ENCODE assay signal across 13 cellular contexts in the genomic region with DNA sequence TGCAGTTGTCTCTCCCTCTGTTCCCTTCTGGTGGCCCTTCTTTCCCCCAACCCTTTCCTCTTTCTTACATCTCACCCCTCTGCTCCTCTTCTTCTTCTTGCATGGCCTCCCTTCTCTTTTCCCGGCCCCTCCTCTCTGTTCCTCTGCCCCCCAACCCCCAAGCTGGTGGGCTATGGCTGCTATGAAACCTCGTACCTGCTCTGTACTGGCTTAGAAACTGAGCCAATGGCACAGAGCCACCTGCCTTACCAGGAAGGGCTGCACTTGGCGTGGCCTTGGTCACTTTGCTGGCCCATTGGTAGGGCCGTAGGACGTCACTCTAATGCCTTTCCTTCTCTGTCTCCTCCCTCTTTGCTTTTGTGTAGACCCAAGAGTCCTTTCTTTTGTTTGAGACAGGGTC.
DNase-seq lines count a peak whose midpoint lies in the region; ATAC-seq and TF ChIP-seq lines count a peak whose summit lies in the region.
"Had no signal": no experiment of that assay in that cellular context is flagged by ENCODE, and none has a peak within 500 bp of the region (broad histone marks: within the 10 kb centered on the region; RNA-seq: fewer than 3 reads in every experiment).

No MANE protein-coding gene starts in this region.

- peaks cover 38% of the 10 kb centered on the region for H3K36me3 Mint-ChIP-seq in MCF 10A (ENCODE audit: insufficient read depth, unreplicated experiment)
- peaks cover 58% of the 10 kb centered on the region for H3K36me3 Mint-ChIP-seq in activated T-helper 2 cell treated with anti-CD3 and anti-CD28 coated beads, Interferon-gamma antibody, Interleukin-2, Interleukin-4, amounts not matched to agents 10 μg/mL and 5 μg/mL and 100 μg/mL, durations not matched to agents 14 hours and 24 hours and 36 hours (ENCODE audit: low read depth)
- peaks cover 0 to 24% (median 10%) of the 10 kb centered on the region in 3 donors for H3K36me3 Mint-ChIP-seq in naive thymus-derived CD8-positive, alpha-beta T cell

- peak overlapping the region; percentile 80 for H3K27ac Mint-ChIP-seq in MCF 10A (ENCODE audit: low read depth, unreplicated experiment)
- H3K27ac Mint-ChIP-seq in activated T-helper 2 cell treated with anti-CD3 and anti-CD28 coated beads, Interferon-gamma antibody, Interleukin-2, Interleukin-4, amounts not matched to agents 10 μg/mL and 5 μg/mL and 100 μg/mL, durations not matched to agents 14 hours and 24 hours and 36 hours: peak overlapping the region; percentile 87
- H3K27ac Mint-ChIP-seq in naive thymus-derived CD8-positive, alpha-beta T cell: peak overlapping the region; percentile 54 to 91 (median 82)

- TF ChIP-seq CTCF in MCF 10A (IDR thresholded peaks at IDR 0.05; ENCODE audit: unreplicated experiment) (no peak), mammary epithelial cell (conservative IDR thresholded peaks at IDR 0.05 in 1 of 2, IDR thresholded peaks at IDR 0.05 in 1 of 2; ENCODE audit: extremely low read depth in 1 of 2, insufficient read depth in 1 of 2, low read depth in 1 of 2, low read length in 2 of 2) (no peak), uterus (IDR thresholded peaks at IDR 0.05) (no peak)

- peaks cover 28% of the 10 kb centered on the region for H3K4me1 Mint-ChIP-seq in MCF 10A (ENCODE audit: insufficient read depth, unreplicated experiment)
- peaks cover 56% of the 10 kb centered on the region for H3K4me1 Mint-ChIP-seq in activated T-helper 2 cell treated with anti-CD3 and anti-CD28 coated beads, Interferon-gamma antibody, Interleukin-2, Interleukin-4, amounts not matched to agents 10 μg/mL and 5 μg/mL and 100 μg/mL, durations not matched to agents 14 hours and 24 hours and 36 hours (ENCODE audit: low read depth)
- H3K4me1 Mint-ChIP-seq in naive thymus-derived CD8-positive, alpha-beta T cell: peaks cover 40 to 82% (median 77%) of the 10 kb centered on the region in 4 donors

- 100% methylated on average over 4 of the region's 5 CpGs for WGBS in mammary epithelial cell (ENCODE audit: low coverage, missing lambda C conversion rate)

- H4K20me1 ChIP-seq in mammary epithelial cell (ENCODE audit: insufficient read depth, low read length): peaks cover 24% of the 10 kb centered on the region

- no peaks in the 10 kb centered on the region for H3K9me3 Mint-ChIP-seq in MCF 10A (ENCODE audit: unreplicated experiment)
- no peaks in the 10 kb centered on the region for H3K9me3 Mint-ChIP-seq in activated T-helper 2 cell treated with anti-CD3 and anti-CD28 coated beads, Interferon-gamma antibody, Interleukin-2, Interleukin-4, amounts not matched to agents 10 μg/mL and 5 μg/mL and 100 μg/mL, durations not matched to agents 14 hours and 24 hours and 36 hours
- no peaks in the 10 kb centered on the region for H3K9me3 Mint-ChIP-seq in naive thymus-derived CD8-positive, alpha-beta T cell

- CTCF ChIA-PET in MCF 10A (lab: Yijun Ruan, JAX): interaction anchor here (0.9 to 1.8 kb wide), 2 partner anchors 39 to 68 kb away, joined by 4 to 5 read pairs; no protein-coding TSS in a partner anchor
- CTCF ChIA-PET in mammary epithelial cell (lab: Charles Lee; ENCODE audit: low non-redundant PET): no interaction called here

- no peak overlapping the region for H3K4me2 ChIP-seq in mammary epithelial cell (ENCODE audit: insufficient read depth, low read depth, low read length)

- H3K9me3 ChIP-seq in mammary epithelial cell (replicated peaks; ENCODE audit: insufficient read depth, low read length) (no peaks in the 10 kb centered on the region), uterus (no peaks in the 10 kb centered on the region)
- H3K9me3 ChIP-seq: spleen had no signal

- H3K4me3 Mint-ChIP-seq in MCF 10A (ENCODE audit: unreplicated experiment): no peak overlapping the region
- H3K4me3 Mint-ChIP-seq in activated T-helper 2 cell treated with anti-CD3 and anti-CD28 coated beads, Interferon-gamma antibody, Interleukin-2, Interleukin-4, amounts not matched to agents 10 μg/mL and 5 μg/mL and 100 μg/mL, durations not matched to agents 14 hours and 24 hours and 36 hours (ENCODE audit: low read depth): no peak overlapping the region
- H3K4me3 Mint-ChIP-seq in naive thymus-derived CD8-positive, alpha-beta T cell: peak overlapping the region in 8 of 10 donors; percentile 24 to 71 (median 49)

- no peak for TF ChIP-seq POLR2A in uterus (IDR thresholded peaks at IDR 0.05)

- H3K27me3 ChIP-seq in mammary epithelial cell (ENCODE audit: insufficient read depth, low read length): no peaks in the 10 kb centered on the region
- H3K27me3 ChIP-seq in uterus: no peaks in the 10 kb centered on the region
- H3K27me3 ChIP-seq: spleen had no signal

- in situ Hi-C loops in mammary epithelial cell (cut with MboI; ENCODE audit: low sequenced_read_pairs in 2 of 2): no loop called here

- BruUV-seq in MCF 10A (replicated peaks; lab: Mats Ljungman, UMichigan): no TSS peak
- no TSS peak for BruUV-seq in mammary epithelial cell (replicated peaks; lab: Mats Ljungman, UMichigan)

- peaks cover 99% of the 10 kb centered on the region for H3K79me2 ChIP-seq in mammary epithelial cell (ENCODE audit: insufficient read depth, low read length)

- no peak overlapping the region for H3K9ac ChIP-seq in mammary epithelial cell (ENCODE audit: insufficient read depth, low read length)

- H3K36me3 ChIP-seq in mammary epithelial cell (ENCODE audit: insufficient read depth, low read length) (peaks cover 7% of the 10 kb centered on the region), uterus (no peaks in the 10 kb centered on the region)

- ATAC-seq in naive thymus-derived CD8-positive, alpha-beta T cell: no peak
- ATAC-seq in GM18498 (IDR thresholded peaks at IDR 0.05; ENCODE audit: unreplicated experiment): no peak
- no peak for ATAC-seq in GM18873 (IDR thresholded peaks at IDR 0.05; ENCODE audit: low FRiP score, unreplicated experiment)

- H3K27ac ChIP-seq in mammary epithelial cell (ENCODE audit: insufficient read depth, low read depth, low read length) (no peak overlapping the region), uterus (peak overlapping the region; percentile 94 to 98)

- no peaks in the 10 kb centered on the region for H3K27me3 Mint-ChIP-seq in MCF 10A (ENCODE audit: insufficient read depth, unreplicated experiment)
- H3K27me3 Mint-ChIP-seq in activated T-helper 2 cell treated with anti-CD3 and anti-CD28 coated beads, Interferon-gamma antibody, Interleukin-2, Interleukin-4, amounts not matched to agents 10 μg/mL and 5 μg/mL and 100 μg/mL, durations not matched to agents 14 hours and 24 hours and 36 hours (ENCODE audit: low read depth): no peaks in the 10 kb centered on the region
- no peaks in the 10 kb centered on the region for H3K27me3 Mint-ChIP-seq in naive thymus-derived CD8-positive, alpha-beta T cell

- POLR2A ChIA-PET in MCF 10A (lab: Yijun Ruan, JAX): interaction anchor here (0.7 to 3.0 kb wide), 2 partner anchors 10 to 13 kb away, joined by 3 to 26 read pairs; no protein-coding TSS in a partner anchor
- POLR2A ChIA-PET in naive thymus-derived CD8-positive, alpha-beta T cell (lab: Charles Lee): interaction anchor here (1.7 kb wide), 1 partner anchor 9 kb away, joined by 4 read pairs; no protein-coding TSS in a partner anchor

- no peak overlapping the region for H2AFZ ChIP-seq in mammary epithelial cell (ENCODE audit: low read depth, low read length)

- H3K4me1 ChIP-seq in mammary epithelial cell (ENCODE audit: insufficient read depth, low read length): peaks cover 37% of the 10 kb centered on the region
- H3K4me1 ChIP-seq in uterus: peaks cover 24 to 34% of the 10 kb centered on the region in 2 donors

- DNase-seq in MCF 10A (ENCODE audit: unreplicated experiment) (no peak), mammary epithelial cell (no peak), uterus (no peak), superior temporal gyrus (ENCODE audit: extremely low spot score) (no peak)
- DNase-seq in activated T-helper 2 cell treated with anti-CD3 and anti-CD28 coated beads, Interferon-gamma antibody, Interleukin-2, Interleukin-4, amounts not matched to agents 10 μg/mL and 5 μg/mL and 100 μg/mL, durations not matched to agents 14 hours and 24 hours and 36 hours (ENCODE audit: low spot score): no peak
- DNase-seq in naive thymus-derived CD8-positive, alpha-beta T cell: no peak
- DNase-seq: amniotic stem cell, GOT3, NCI-H2227 treated with DMSO at 0.1 percent for 48 hours, OCI-M1, spleen had no signal

- H3K4me3 ChIP-seq in mammary epithelial cell (replicated peaks in 1 of 3; ENCODE audit: insufficient read depth in 1 of 3, low read depth in 2 of 3, low read length in 3 of 3) (no peak overlapping the region), uterus (no peak overlapping the region)
- H3K4me3 ChIP-seq: spleen had no signal

- dilution Hi-C loops in mammary epithelial cell (cut with HindIII; ENCODE audit: low sequenced_read_pairs): no loop called here

- intact Hi-C loops in MCF 10A (cut with micrococcal nuclease): no loop called here
- intact Hi-C loops in mammary epithelial cell (cut with micrococcal nuclease): no loop called here
- intact Hi-C loops in activated T-helper 2 cell treated with anti-CD3 and anti-CD28 coated beads, Interferon-gamma antibody, Interleukin-2, Interleukin-4, amounts not matched to agents 10 μg/mL and 5 μg/mL and 100 μg/mL, durations not matched to agents 14 hours and 24 hours and 36 hours (cut with micrococcal nuclease): no loop called here
- intact Hi-C loops in uterus (cut with DNase I; ENCODE audit: low total_unique reads): no loop called here

Comparison
In these comparisons a context has a peak if more than half of its experiments do, and no peak if none do; other contexts are left out.
1. H3K4me3 Mint-ChIP-seq: peak in naive thymus-derived CD8-positive, alpha-beta T cell (8 of 10); none in MCF 10A (single experiment) and activated T-helper 2 cell treated with anti-CD3 and anti-CD28 coated beads, Interferon-gamma antibody, Interleukin-2, Interleukin-4, amounts not matched to agents 10 μg/mL and 5 μg/mL and 100 μg/mL, durations not matched to agents 14 hours and 24 hours and 36 hours (single experiment).
2. Peak in every context shown above with its lines, with median percentiles within 50 percentile points of each other: H3K27ac Mint-ChIP-seq.